ENCODE assay signal across 1 cellular context in the genomic region with DNA sequence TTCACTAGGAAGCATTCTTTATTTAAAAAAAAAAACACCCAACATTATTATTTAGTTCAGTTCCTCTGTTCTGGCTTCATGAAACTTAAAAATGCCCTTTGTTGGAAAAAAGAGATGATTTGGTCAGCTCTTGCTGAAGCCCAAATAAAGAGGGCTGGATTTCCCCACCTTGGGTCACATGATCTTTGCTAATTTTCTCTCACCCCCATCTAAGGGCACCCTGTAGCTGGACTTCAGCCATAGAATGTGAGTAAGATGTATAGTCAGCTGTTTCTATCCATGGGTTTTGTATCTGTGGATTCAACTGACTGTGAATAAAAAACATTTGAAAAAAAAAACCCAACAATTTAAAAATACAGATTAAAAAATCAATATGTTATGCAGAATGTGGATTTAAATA.
TF ChIP-seq lines count a peak whose summit lies in the region.

No MANE protein-coding gene starts in this region.

TF ChIP-seq in neural cell, 6 proteins besides CTCF, POLR2A, EP300 and RAD21 (continued from another document):
- no peak for TF ChIP-seq EZH2 (IDR thresholded peaks at IDR 0.05; ENCODE audit: borderline replicate concordance, insufficient read depth, low read length, poor library complexity, severe bottlenecking)
